8 cellular contexts compared by ENCODE assay signal in the genomic region with DNA sequence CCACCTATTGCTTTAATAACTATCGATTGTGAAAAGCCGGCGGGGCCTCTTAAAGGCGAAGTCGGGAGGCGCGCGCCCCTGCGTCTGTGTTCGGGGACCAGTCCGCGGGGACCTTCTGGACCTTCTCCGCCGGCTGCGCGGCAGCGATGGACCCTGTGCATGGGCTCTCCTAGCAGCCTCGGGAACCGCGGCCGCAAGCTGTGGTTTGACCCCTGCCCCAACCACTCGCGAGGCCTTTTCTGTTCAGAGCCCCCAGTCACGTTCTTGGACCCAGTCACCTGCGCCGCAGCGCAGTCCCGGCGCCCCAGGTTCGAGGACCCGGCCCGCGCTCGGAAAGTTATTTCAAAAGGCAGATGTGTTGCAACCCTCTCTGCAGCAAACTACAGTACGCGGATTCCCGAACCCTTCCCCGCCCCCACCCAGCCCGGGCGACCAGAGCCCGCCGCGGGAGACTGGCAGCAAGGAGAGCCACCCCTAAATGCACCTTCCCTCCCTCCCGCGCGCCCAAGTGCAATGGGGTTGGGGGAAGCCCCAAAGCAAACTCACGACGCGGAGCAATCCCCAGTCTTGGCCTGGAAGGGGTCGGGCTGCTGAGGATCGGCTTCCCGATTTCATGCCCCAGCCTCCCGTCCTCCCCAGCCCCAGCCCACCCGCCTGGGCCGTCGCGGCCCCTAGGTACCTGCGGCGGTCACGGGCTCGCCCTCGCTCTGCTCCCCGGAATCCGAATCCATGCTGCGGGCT.
DNase-seq lines count a peak whose midpoint lies in the region; ATAC-seq lines count a peak whose summit lies in the region.

No MANE protein-coding gene starts in this region.

- no peaks in the 10 kb centered on the region for H3K9me3 Mint-ChIP-seq in activated naive CD4-positive, alpha-beta T cell treated with anti-CD3 and anti-CD28 coated beads, Interleukin-2, amount 10 ng/mL, durations not matched to agents 7 days and 5 days
- H3K9me3 Mint-ChIP-seq in stimulated activated memory B cell treated with anti-CD40 and anti-IgM and Interleukin-4, amounts not matched to agents 10 μg/mL and 1 μg/mL and 100 μg/mL, for 72 hours = no peaks in the 10 kb centered on the region

- no peak for ATAC-seq in stimulated activated memory B cell treated with anti-CD40 and anti-IgM and Interleukin-4, amounts not matched to agents 10 μg/mL and 1 μg/mL and 100 μg/mL, for 72 hours
- no peak for ATAC-seq in GM18517 (IDR thresholded peaks at IDR 0.05; ENCODE audit: unreplicated experiment)

- H3K36me3 Mint-ChIP-seq in activated naive CD4-positive, alpha-beta T cell treated with anti-CD3 and anti-CD28 coated beads, Interleukin-2, amount 10 ng/mL, durations not matched to agents 7 days and 5 days = no peaks in the 10 kb centered on the region
- H3K36me3 Mint-ChIP-seq in stimulated activated memory B cell treated with anti-CD40 and anti-IgM and Interleukin-4, amounts not matched to agents 10 μg/mL and 1 μg/mL and 100 μg/mL, for 72 hours = no peaks in the 10 kb centered on the region

- H3K4me3 Mint-ChIP-seq in activated naive CD4-positive, alpha-beta T cell treated with anti-CD3 and anti-CD28 coated beads, Interleukin-2, amount 10 ng/mL, durations not matched to agents 7 days and 5 days = peak overlapping the region; percentile 61
- peak overlapping the region; percentile 38 for H3K4me3 Mint-ChIP-seq in stimulated activated memory B cell treated with anti-CD40 and anti-IgM and Interleukin-4, amounts not matched to agents 10 μg/mL and 1 μg/mL and 100 μg/mL, for 72 hours

- no peak overlapping the region for H3K27ac Mint-ChIP-seq in activated naive CD4-positive, alpha-beta T cell treated with anti-CD3 and anti-CD28 coated beads, Interleukin-2, amount 10 ng/mL, durations not matched to agents 7 days and 5 days
- no peak overlapping the region for H3K27ac Mint-ChIP-seq in stimulated activated memory B cell treated with anti-CD40 and anti-IgM and Interleukin-4, amounts not matched to agents 10 μg/mL and 1 μg/mL and 100 μg/mL, for 72 hours

- peak; percentile 27 for DNase-seq in activated naive CD4-positive, alpha-beta T cell treated with anti-CD3 and anti-CD28 coated beads, Interleukin-2, amount 10 ng/mL, durations not matched to agents 7 days and 5 days
- no peak for DNase-seq in activated naive CD4-positive, alpha-beta T cell treated with Interleukin-2 at 50 U/mL for 16 hours
- DNase-seq in astrocyte of the hippocampus (ENCODE audit: low read depth, low spot score) (peak; percentile 35), iris pigment epithelial cell (ENCODE audit: low read depth) (peak; percentile 51), NCI-H2029 treated with DMSO at 0.1 percent for 48 hours (lab: John Stamatoyannopoulos, UW) (no peak)
- no peak for DNase-seq in NK-92 treated with Interleukin-12 subunit alpha and Interleukin-12 subunit beta, amount 100 ng/mL, for 24 hours (lab: John Stamatoyannopoulos, UW)

- H3K4me1 Mint-ChIP-seq in activated naive CD4-positive, alpha-beta T cell treated with anti-CD3 and anti-CD28 coated beads, Interleukin-2, amount 10 ng/mL, durations not matched to agents 7 days and 5 days = peaks cover 11% of the 10 kb centered on the region
- H3K4me1 Mint-ChIP-seq in stimulated activated memory B cell treated with anti-CD40 and anti-IgM and Interleukin-4, amounts not matched to agents 10 μg/mL and 1 μg/mL and 100 μg/mL, for 72 hours = peaks cover 10% of the 10 kb centered on the region

- H3K27me3 Mint-ChIP-seq in activated naive CD4-positive, alpha-beta T cell treated with anti-CD3 and anti-CD28 coated beads, Interleukin-2, amount 10 ng/mL, durations not matched to agents 7 days and 5 days = peaks cover 93% of the 10 kb centered on the region
- peaks cover 77% of the 10 kb centered on the region for H3K27me3 Mint-ChIP-seq in stimulated activated memory B cell treated with anti-CD40 and anti-IgM and Interleukin-4, amounts not matched to agents 10 μg/mL and 1 μg/mL and 100 μg/mL, for 72 hours

- CTCF ChIA-PET in activated naive CD4-positive, alpha-beta T cell treated with anti-CD3 and anti-CD28 coated beads, Interleukin-2, amount 10 ng/mL, durations not matched to agents 7 days and 5 days (lab: Charles Lee) = no interaction called here

Comparison
In these comparisons a context has a peak if more than half of its experiments do, and no peak if none do; other contexts are left out.
1. DNase-seq: peak in activated naive CD4-positive, alpha-beta T cell treated with anti-CD3 and anti-CD28 coated beads, Interleukin-2, amount 10 ng/mL, durations not matched to agents 7 days and 5 days (single experiment), astrocyte of the hippocampus (single experiment) and iris pigment epithelial cell (single experiment); none in activated naive CD4-positive, alpha-beta T cell treated with Interleukin-2 at 50 U/mL for 16 hours (single experiment), NCI-H2029 treated with DMSO at 0.1 percent for 48 hours (single experiment) and NK-92 treated with Interleukin-12 subunit alpha and Interleukin-12 subunit beta, amount 100 ng/mL, for 24 hours (single experiment).